Comparison of ENCODE assay signal across 8 cellular contexts in the genomic region with DNA sequence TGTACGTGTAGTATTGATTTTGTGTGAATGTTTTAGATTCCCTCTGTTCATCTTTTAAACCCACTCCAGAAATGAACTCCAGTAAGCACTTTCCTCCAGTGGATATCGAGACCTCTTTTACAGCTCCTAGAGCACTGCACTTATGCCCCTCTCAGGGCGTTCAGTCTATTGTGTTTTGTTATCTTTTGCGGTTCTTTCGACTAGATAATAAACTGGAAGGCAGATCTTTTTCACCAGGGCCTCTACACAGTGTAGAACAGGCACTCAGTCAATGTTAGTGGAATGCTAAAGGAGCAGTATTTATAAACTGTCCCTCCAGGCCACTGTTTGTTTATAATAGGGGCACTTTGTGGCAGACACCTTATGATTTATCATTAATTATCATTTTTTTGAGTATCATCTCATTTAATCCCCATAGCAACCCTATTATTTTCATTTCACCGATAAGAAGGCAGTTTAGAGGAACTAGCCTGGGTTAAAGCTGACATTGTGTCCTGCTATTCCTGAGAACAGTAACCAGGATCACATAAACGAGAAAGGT. TPM values are rescaled to one million over a fixed set of nuclear protein-coding genes. Genes with fewer than 3 reads are reported as not detected.
DNase-seq lines count a peak whose midpoint lies in the region; ATAC-seq, FAIRE-seq and TF ChIP-seq lines count a peak whose summit lies in the region.

No MANE protein-coding gene starts in this region.

- no peaks in the 10 kb centered on the region for H3K27me3 ChIP-seq in small intestine (ENCODE audit: control insufficient read depth in 2 of 2, insufficient read depth in 2 of 2, low read length in 2 of 2)

- peaks cover 56% of the 10 kb centered on the region for H3K4me1 Mint-ChIP-seq in activated naive CD4-positive, alpha-beta T cell treated with anti-CD3 and anti-CD28 coated beads, Interleukin-2, amount 50 U/mL, for 24 hours
- H3K4me1 Mint-ChIP-seq in T-helper 17 cell: peaks cover 46% of the 10 kb centered on the region

- ATAC-seq in T-helper 17 cell (no peak), GM21360 (IDR thresholded peaks at IDR 0.05; ENCODE audit: unreplicated experiment) (no peak), GM19395 (IDR thresholded peaks at IDR 0.05; ENCODE audit: unreplicated experiment) (no peak)

- H3K4me3 ChIP-seq in fibroblast of villous mesenchyme (ENCODE audit: low read depth, low read length): peak overlapping the region; percentile 73
- peak overlapping the region; percentile 83 to 85 for H3K4me3 ChIP-seq in small intestine (ENCODE audit: low read depth in 1 of 2, low read length in 2 of 2)

- no peaks in the 10 kb centered on the region for H3K36me3 Mint-ChIP-seq in activated naive CD4-positive, alpha-beta T cell treated with anti-CD3 and anti-CD28 coated beads, Interleukin-2, amount 50 U/mL, for 24 hours
- H3K36me3 Mint-ChIP-seq in T-helper 17 cell (ENCODE audit: low read depth): peaks cover 8% of the 10 kb centered on the region

- H3K36me3 ChIP-seq in small intestine (ENCODE audit: control insufficient read depth in 2 of 2, insufficient read depth in 2 of 2, low read length in 2 of 2): no peaks in the 10 kb centered on the region

- peak overlapping the region; percentile 94 to 97 for H3K27ac ChIP-seq in small intestine (ENCODE audit: low read depth in 1 of 2, low read length in 1 of 2)

- 5 to 15% (median 14%) methylated on average over 7 of the region's 7 CpGs for WGBS in small intestine, 3 donors

- no peak for DNase-seq in activated naive CD4-positive, alpha-beta T cell treated with anti-CD3 and anti-CD28 coated beads, Interleukin-2, amount 50 U/mL, for 16 hours
- no peak for DNase-seq in T-helper 17 cell
- peak; percentile 25 for DNase-seq in fibroblast of villous mesenchyme (ENCODE audit: low read depth)
- DNase-seq in small intestine: no peak
- DNase-seq in midbrain (lab: John Stamatoyannopoulos, UW): no peak

- H3K27me3 Mint-ChIP-seq in activated naive CD4-positive, alpha-beta T cell treated with anti-CD3 and anti-CD28 coated beads, Interleukin-2, amount 50 U/mL, for 24 hours: no peaks in the 10 kb centered on the region
- H3K27me3 Mint-ChIP-seq in T-helper 17 cell: no peaks in the 10 kb centered on the region

- peak overlapping the region; percentile 95 for H3K4me3 Mint-ChIP-seq in activated naive CD4-positive, alpha-beta T cell treated with anti-CD3 and anti-CD28 coated beads, Interleukin-2, amount 50 U/mL, for 24 hours
- peak overlapping the region; percentile 92 for H3K4me3 Mint-ChIP-seq in T-helper 17 cell

- TF ChIP-seq CTCF in fibroblast of villous mesenchyme (IDR thresholded peaks at IDR 0.05; ENCODE audit: insufficient read depth, low read depth, low read length): no peak

- H3K4me1 ChIP-seq in small intestine (ENCODE audit: control insufficient read depth in 2 of 2, insufficient read depth in 1 of 2, low read depth in 1 of 2, low read length in 1 of 2): peaks cover 7 to 18% of the 10 kb centered on the region in 2 donors

- H3K9me3 Mint-ChIP-seq in activated naive CD4-positive, alpha-beta T cell treated with anti-CD3 and anti-CD28 coated beads, Interleukin-2, amount 50 U/mL, for 24 hours: no peaks in the 10 kb centered on the region

- FAIRE-seq in small intestine (lab: Jason Lieb, UNC): no peak

- H3K9me3 ChIP-seq in T-helper 17 cell (ENCODE audit: control insufficient read depth, low read length, poor library complexity, severe bottlenecking) (no peaks in the 10 kb centered on the region), small intestine (ENCODE audit: control insufficient read depth, low read depth) (no peaks in the 10 kb centered on the region)

- H3K27ac Mint-ChIP-seq in activated naive CD4-positive, alpha-beta T cell treated with anti-CD3 and anti-CD28 coated beads, Interleukin-2, amount 50 U/mL, for 24 hours: peak overlapping the region; percentile 98
- peak overlapping the region; percentile 93 for H3K27ac Mint-ChIP-seq in T-helper 17 cell

RNA-seq across cellular contexts. Expression of gene SOS1, which starts 0.7 kb away (rescaled TPM):
- total RNA-seq in T-helper 17 cell (10 to 100 TPM; 65.2 to 95.5 TPM), fibroblast of villous mesenchyme (17.1 and 21.2 TPM in 2 replicates)
- 10 to 100 TPM in 2 of 3 donors, 1 to 10 TPM in 1; 7.8 to 18.1 (median 10.5) TPM for polyA plus RNA-seq in small intestine
